ENCODE assay signal across 1 cellular context in genomic region chr1:234661249-234661928, GRCh38.
TF ChIP-seq lines count a peak whose summit lies in the region.

No MANE protein-coding gene starts in this region.

TF ChIP-seq in WTC11, 78 proteins besides CTCF, POLR2A, EP300 and RAD21 (continued from another document):
- TF ChIP-seq ZNF219 (CRISPR knock-in tag; IDR thresholded peaks at IDR 0.05; ENCODE audit: borderline replicate concordance) (no peak), CREB1 (CRISPR knock-in tag; IDR thresholded peaks at IDR 0.05) (no peak), SOX15 (CRISPR knock-in tag; IDR thresholded peaks at IDR 0.05) (no peak), ERG (CRISPR knock-in tag; IDR thresholded peaks at IDR 0.05) (no peak), TCF7 (CRISPR knock-in tag; IDR thresholded peaks at IDR 0.05; ENCODE audit: low read depth) (no peak)
TF ChIP-seq in WTC11: peak in this region for 0.
